ENCODE assay signal across 9 cellular contexts in genomic region chr6:341914-342831, GRCh38. TPM values are rescaled to one million over a fixed set of nuclear protein-coding genes. Genes with fewer than 3 reads are reported as not detected.
DNase-seq lines count a peak whose midpoint lies in the region; ATAC-seq and TF ChIP-seq lines count a peak whose summit lies in the region.
"Had no signal": no experiment of that assay in that cellular context is flagged by ENCODE, and none has a peak within 500 bp of the region (broad histone marks: within the 10 kb centered on the region; RNA-seq: fewer than 3 reads in every experiment).

No MANE protein-coding gene starts in this region.

- H3K9me3 Mint-ChIP-seq in effector memory CD8-positive, alpha-beta T cell: no peaks in the 10 kb centered on the region
- peaks cover 6% of the 10 kb centered on the region for H3K9me3 Mint-ChIP-seq in progenitor cell of endocrine pancreas (ENCODE audit: low read depth)
- H3K9me3 Mint-ChIP-seq: activated T-cell treated with anti-CD3 and anti-CD28 coated beads, Interleukin-2, amount 50 U/mL, for 24 hours had no signal

- TF ChIP-seq CTCF in progenitor cell of endocrine pancreas (IDR thresholded peaks at IDR 0.05; ENCODE audit: unreplicated experiment): no peak

- no peak for DNase-seq in effector memory CD8-positive, alpha-beta T cell
- no peak for DNase-seq in NCI-H82 treated with DMSO at 0.1 percent for 48 hours (lab: John Stamatoyannopoulos, UW; ENCODE audit: unreplicated experiment)
- no peak for DNase-seq in NCI-H2029 (lab: John Stamatoyannopoulos, UW)
- no peak for DNase-seq in midbrain (lab: John Stamatoyannopoulos, UW)
- DNase-seq in progenitor cell of endocrine pancreas (ENCODE audit: low spot score, unreplicated experiment): no peak
- DNase-seq: activated T-cell treated with anti-CD3 and anti-CD28 coated beads, Interleukin-2, amount 50 U/mL, for 24 hours had no signal

- H3K27ac Mint-ChIP-seq in effector memory CD8-positive, alpha-beta T cell: peak overlapping the region; percentile 42 to 83
- H3K27ac Mint-ChIP-seq in progenitor cell of endocrine pancreas: no peak overlapping the region
- H3K27ac Mint-ChIP-seq: activated T-cell treated with anti-CD3 and anti-CD28 coated beads, Interleukin-2, amount 50 U/mL, for 24 hours had no signal

- no peaks in the 10 kb centered on the region for H3K27me3 Mint-ChIP-seq in effector memory CD8-positive, alpha-beta T cell
- no peaks in the 10 kb centered on the region for H3K27me3 Mint-ChIP-seq in progenitor cell of endocrine pancreas
- H3K27me3 Mint-ChIP-seq: activated T-cell treated with anti-CD3 and anti-CD28 coated beads, Interleukin-2, amount 50 U/mL, for 24 hours had no signal

- H3K4me3 Mint-ChIP-seq in effector memory CD8-positive, alpha-beta T cell: peak overlapping the region; percentile 65 to 68
- H3K4me3 Mint-ChIP-seq in progenitor cell of endocrine pancreas (ENCODE audit: low read depth): no peak overlapping the region
- H3K4me3 Mint-ChIP-seq: activated T-cell treated with anti-CD3 and anti-CD28 coated beads, Interleukin-2, amount 50 U/mL, for 24 hours had no signal

- ATAC-seq in GM18498 (IDR thresholded peaks at IDR 0.05; ENCODE audit: unreplicated experiment) (peak; percentile 54), GM21367 (IDR thresholded peaks at IDR 0.05; ENCODE audit: unreplicated experiment) (peak; percentile 43), HG03139 (IDR thresholded peaks at IDR 0.05; ENCODE audit: unreplicated experiment) (peak; percentile 44)
- peak; percentile 64 for ATAC-seq in effector memory CD8-positive, alpha-beta T cell (replicated peaks)

- no peaks in the 10 kb centered on the region for H3K36me3 Mint-ChIP-seq in effector memory CD8-positive, alpha-beta T cell (ENCODE audit: insufficient read depth)
- H3K36me3 Mint-ChIP-seq in progenitor cell of endocrine pancreas (ENCODE audit: insufficient read depth): peaks cover 4% of the 10 kb centered on the region

- H3K4me1 Mint-ChIP-seq in effector memory CD8-positive, alpha-beta T cell (ENCODE audit: low read depth in 2 of 2): peaks cover 41 to 51% of the 10 kb centered on the region in 2 donors
- H3K4me1 Mint-ChIP-seq in progenitor cell of endocrine pancreas (ENCODE audit: low read depth): no peaks in the 10 kb centered on the region

RNA-seq across cellular contexts. Expression of gene IRF4, which starts 49.4 kb away (rescaled TPM):
- total RNA-seq in progenitor cell of endocrine pancreas: 0.04 TPM in 1 of 2 replicates, not detected in the other

RNA-seq across cellular contexts. Expression of gene DUSP22, which starts 49.9 kb away (rescaled TPM):
- 39.0 and 40.4 TPM in 2 replicates for total RNA-seq in progenitor cell of endocrine pancreas
